ENCODE assay signal across 13 cellular contexts in the genomic region with DNA sequence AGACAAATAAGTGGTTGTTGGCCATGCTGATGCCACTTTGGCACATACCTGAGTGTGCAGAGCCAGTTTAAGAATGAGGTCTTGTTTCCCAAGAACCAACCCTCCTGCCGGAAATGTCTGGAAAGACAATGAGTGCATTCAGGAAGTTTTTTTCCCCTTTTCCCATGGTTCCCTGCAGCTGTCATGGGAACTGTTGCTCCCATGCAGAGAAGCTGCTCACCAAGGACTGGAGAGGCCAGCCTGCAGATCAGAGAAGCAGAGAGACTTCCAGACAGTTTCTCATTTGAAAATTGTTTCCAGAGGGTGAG.
DNase-seq lines count a peak whose midpoint lies in the region; ATAC-seq and TF ChIP-seq lines count a peak whose summit lies in the region.
"Had no signal": no experiment of that assay in that cellular context is flagged by ENCODE, and none has a peak within 500 bp of the region (broad histone marks: within the 10 kb centered on the region; RNA-seq: fewer than 3 reads in every experiment).

No MANE protein-coding gene starts in this region.

- no peak overlapping the region for H3K4me3 ChIP-seq in suprapubic skin
- H3K4me3 ChIP-seq: lung had no signal

- TF ChIP-seq POLR2A in suprapubic skin (IDR thresholded peaks at IDR 0.05): no peak

- DNase-seq in LHCN-M2 (ENCODE audit: low read depth) (peak; percentile 18), dermis blood vessel endothelial cell (peak; percentile 27), left colon (no peak), suprapubic skin (ENCODE audit: low spot score in 2 of 2) (no peak), A172 (ENCODE audit: low spot score) (no peak), activated T-cell treated with anti-CD3 and anti-CD28 coated beads for 4 hours (no peak)
- DNase-seq: activated naive CD4-positive, alpha-beta T cell treated with anti-CD3 and anti-CD28 coated beads for 36 hours; central memory CD4-positive, alpha-beta T cell; NCI-H1694 treated with DMSO at 0.1 percent for 48 hours; SIG-M5 had no signal

- no peaks in the 10 kb centered on the region for H3K36me3 ChIP-seq in suprapubic skin

- H3K27ac Mint-ChIP-seq in stimulated activated memory B cell treated with anti-CD40 and anti-IgM and Interleukin-4, amounts not matched to agents 10 μg/mL and 1 μg/mL and 100 μg/mL, for 72 hours: no peak overlapping the region
- H3K27ac Mint-ChIP-seq: activated naive CD4-positive, alpha-beta T cell treated with anti-CD3 and anti-CD28 coated beads for 36 hours had no signal

- TF ChIP-seq EP300 in suprapubic skin (IDR thresholded peaks at IDR 0.05): no peak

- peaks cover 37% of the 10 kb centered on the region for H3K4me1 ChIP-seq in suprapubic skin

- no peaks in the 10 kb centered on the region for H3K9me3 Mint-ChIP-seq in stimulated activated memory B cell treated with anti-CD40 and anti-IgM and Interleukin-4, amounts not matched to agents 10 μg/mL and 1 μg/mL and 100 μg/mL, for 72 hours
- H3K9me3 Mint-ChIP-seq: activated naive CD4-positive, alpha-beta T cell treated with anti-CD3 and anti-CD28 coated beads for 36 hours had no signal

- no peaks in the 10 kb centered on the region for H3K27me3 ChIP-seq in suprapubic skin

- H3K36me3 Mint-ChIP-seq in stimulated activated memory B cell treated with anti-CD40 and anti-IgM and Interleukin-4, amounts not matched to agents 10 μg/mL and 1 μg/mL and 100 μg/mL, for 72 hours: peaks cover 5% of the 10 kb centered on the region

- peak; percentile 52 for ATAC-seq in left colon
- no peak for ATAC-seq in HG02759 (IDR thresholded peaks at IDR 0.05; ENCODE audit: unreplicated experiment)
- ATAC-seq in stimulated activated memory B cell treated with anti-CD40 and anti-IgM and Interleukin-4, amounts not matched to agents 10 μg/mL and 1 μg/mL and 100 μg/mL, for 72 hours: no peak

- peak overlapping the region; percentile 80 for H3K27ac ChIP-seq in suprapubic skin

- no peak overlapping the region for H3K4me3 Mint-ChIP-seq in stimulated activated memory B cell treated with anti-CD40 and anti-IgM and Interleukin-4, amounts not matched to agents 10 μg/mL and 1 μg/mL and 100 μg/mL, for 72 hours
- H3K4me3 Mint-ChIP-seq: activated naive CD4-positive, alpha-beta T cell treated with anti-CD3 and anti-CD28 coated beads for 36 hours had no signal

- WGBS in suprapubic skin: 13% methylated on average over 1 of the region's 1 CpG

- H3K9me3 ChIP-seq in suprapubic skin: no peaks in the 10 kb centered on the region

- intact Hi-C loops in left colon (cut with DNase I, micrococcal nuclease): no loop called here

- peaks cover 17% of the 10 kb centered on the region for H3K27me3 Mint-ChIP-seq in stimulated activated memory B cell treated with anti-CD40 and anti-IgM and Interleukin-4, amounts not matched to agents 10 μg/mL and 1 μg/mL and 100 μg/mL, for 72 hours

- TF ChIP-seq CTCF in suprapubic skin (IDR thresholded peaks at IDR 0.05): no peak

- H3K4me1 Mint-ChIP-seq in stimulated activated memory B cell treated with anti-CD40 and anti-IgM and Interleukin-4, amounts not matched to agents 10 μg/mL and 1 μg/mL and 100 μg/mL, for 72 hours: no peaks in the 10 kb centered on the region

Comparison
In these comparisons a context has a peak if more than half of its experiments do, and no peak if none do; other contexts are left out.
1. DNase-seq: peak in LHCN-M2 (single experiment) and dermis blood vessel endothelial cell (single experiment); none in left colon (0 of 2), suprapubic skin (0 of 2), A172 (single experiment) and activated T-cell treated with anti-CD3 and anti-CD28 coated beads for 4 hours (single experiment).